9 cellular contexts compared by ENCODE assay signal in the genomic region with DNA sequence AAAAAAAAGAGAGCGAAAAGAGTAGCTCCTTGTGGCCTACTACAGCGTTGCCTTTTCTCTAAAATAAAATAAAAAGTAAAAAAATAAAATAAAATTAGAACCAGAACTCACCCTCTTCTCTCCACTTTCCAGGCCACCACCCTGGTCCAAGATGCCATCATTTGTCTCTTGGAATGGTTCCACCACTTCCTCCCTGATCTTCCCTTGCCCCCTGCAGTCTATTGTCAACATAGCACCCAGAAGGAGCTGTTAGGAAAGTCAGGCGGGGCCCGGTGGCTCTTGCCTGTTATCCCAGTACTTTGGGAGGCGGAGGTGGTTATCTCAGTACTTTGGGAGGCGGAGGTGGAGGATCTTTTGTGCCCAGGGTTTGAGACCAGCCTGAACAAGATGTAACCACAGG. TPM values are rescaled to one million over a fixed set of nuclear protein-coding genes. Genes with fewer than 3 reads are reported as not detected.
DNase-seq lines count a peak whose midpoint lies in the region; ATAC-seq and TF ChIP-seq lines count a peak whose summit lies in the region.
"Had no signal": no experiment of that assay in that cellular context is flagged by ENCODE, and none has a peak within 500 bp of the region (broad histone marks: within the 10 kb centered on the region; RNA-seq: fewer than 3 reads in every experiment).

No MANE protein-coding gene starts in this region.

- no peak overlapping the region for H4K91ac ChIP-seq in mesenchymal stem cell (ENCODE audit: low read length)

- H3K79me1 ChIP-seq in mesenchymal stem cell (replicated peaks; ENCODE audit: low read length, poor library complexity, severe bottlenecking): no peaks in the 10 kb centered on the region

- WGBS in mesenchymal stem cell: no CpG with 5 or more reads among the region's 6 CpGs
- 45 to 59% (median 49%) methylated on average over 6 of the region's 6 CpGs for WGBS in stomach, 5 donors

- no peak overlapping the region for H3K27ac ChIP-seq in mesenchymal stem cell (ENCODE audit: low read length, poor library complexity, severe bottlenecking)
- H3K27ac ChIP-seq in stomach: no peak overlapping the region

- H3K9me2 ChIP-seq in Loucy (replicated peaks; ENCODE audit: low read depth, low read length): no peaks in the 10 kb centered on the region

- no peak overlapping the region for H3K4me3 Mint-ChIP-seq in activated CD4-positive, alpha-beta memory T cell treated with anti-CD3 and anti-CD28 coated beads for 36 hours
- H3K4me3 Mint-ChIP-seq: dendritic cell treated with granulocyte-macrophage colony-stimulating factor and Interleukin-4, amounts not matched to agents 40 ng/mL and 50 ng/mL, for 4 days had no signal

- H2AFZ ChIP-seq in Loucy (ENCODE audit: low read length) (peak overlapping the region; percentile 91), mesenchymal stem cell (ENCODE audit: low read depth, low read length) (no peak overlapping the region)

- H3K27me3 ChIP-seq in Loucy (ENCODE audit: insufficient read depth, low read length, poor library complexity, severe bottlenecking) (no peaks in the 10 kb centered on the region), mesenchymal stem cell (ENCODE audit: control insufficient read depth in 1 of 2, insufficient read depth in 1 of 2, low read length in 2 of 2) (peaks cover 0 to 4% of the 10 kb centered on the region in 2 experiments), stomach (peaks cover 0 to 10% (median 3%) of the 10 kb centered on the region in 3 donors)

- H3K14ac ChIP-seq in mesenchymal stem cell (ENCODE audit: low read length in 2 of 2): no peak overlapping the region

- CTCF ChIA-PET in activated CD4-positive, alpha-beta memory T cell treated with anti-CD3 and anti-CD28 coated beads for 36 hours (lab: Charles Lee): interaction anchor here (0.6 to 3.0 kb wide), 16 partner anchors 9 to 98 kb away, joined by 3 to 24 read pairs (median 4); a partner anchor contains a TSS

- H3K9me3 Mint-ChIP-seq in activated CD4-positive, alpha-beta memory T cell treated with anti-CD3 and anti-CD28 coated beads for 36 hours: no peaks in the 10 kb centered on the region
- H3K9me3 Mint-ChIP-seq: dendritic cell treated with granulocyte-macrophage colony-stimulating factor and Interleukin-4, amounts not matched to agents 40 ng/mL and 50 ng/mL, for 4 days had no signal

- H3K4me3 ChIP-seq in Loucy (ENCODE audit: low read length, poor library complexity, severe bottlenecking): no peak overlapping the region
- no peak overlapping the region for H3K4me3 ChIP-seq in mesenchymal stem cell (ENCODE audit: insufficient read depth in 1 of 2, low read depth in 1 of 2, low read length in 2 of 2)
- H3K4me3 ChIP-seq in stomach: no peak overlapping the region

- H3K4me2 ChIP-seq in Loucy (ENCODE audit: low read depth, low read length, poor library complexity, severe bottlenecking) (no peak overlapping the region), mesenchymal stem cell (ENCODE audit: low read length, poor library complexity, severe bottlenecking) (no peak overlapping the region)

- no peak for ATAC-seq in HG03045 (IDR thresholded peaks at IDR 0.05; ENCODE audit: unreplicated experiment)
- ATAC-seq in HG03457 (IDR thresholded peaks at IDR 0.05; ENCODE audit: unreplicated experiment): no peak

- no peaks in the 10 kb centered on the region for H3K4me1 ChIP-seq in Loucy (ENCODE audit: insufficient read depth, low read length, poor library complexity, severe bottlenecking)
- no peaks in the 10 kb centered on the region for H3K4me1 ChIP-seq in mesenchymal stem cell (ENCODE audit: control insufficient read depth, insufficient read depth, low read depth, low read length)
- no peaks in the 10 kb centered on the region for H3K4me1 ChIP-seq in stomach

- peak; percentile 50 for TF ChIP-seq CTCF in Loucy (conservative IDR thresholded peaks at IDR 0.05; ENCODE audit: low read length)
- TF ChIP-seq CTCF in stomach (IDR thresholded peaks at IDR 0.05): no peak

- no peaks in the 10 kb centered on the region for H3K36me3 Mint-ChIP-seq in activated CD4-positive, alpha-beta memory T cell treated with anti-CD3 and anti-CD28 coated beads for 36 hours

- H3K27ac Mint-ChIP-seq in activated CD4-positive, alpha-beta memory T cell treated with anti-CD3 and anti-CD28 coated beads for 36 hours: no peak overlapping the region
- H3K27ac Mint-ChIP-seq: dendritic cell treated with granulocyte-macrophage colony-stimulating factor and Interleukin-4, amounts not matched to agents 40 ng/mL and 50 ng/mL, for 4 days had no signal

- no peaks in the 10 kb centered on the region for H3F3A ChIP-seq in Loucy (ENCODE audit: low read depth)

- no peak overlapping the region for H2BK15ac ChIP-seq in mesenchymal stem cell (ENCODE audit: low read depth, poor library complexity, severe bottlenecking)

- H3K9ac ChIP-seq in Loucy (ENCODE audit: low read depth, low read length, poor library complexity, severe bottlenecking) (no peak overlapping the region), mesenchymal stem cell (ENCODE audit: low read length) (no peak overlapping the region)

- H2AK5ac ChIP-seq in mesenchymal stem cell (ENCODE audit: low read length, severe bottlenecking): no peak overlapping the region

- H2BK120ac ChIP-seq in mesenchymal stem cell (ENCODE audit: low read depth, low read length): no peak overlapping the region

- intact Hi-C loops in activated CD4-positive, alpha-beta memory T cell treated with anti-CD3 and anti-CD28 coated beads for 36 hours (cut with micrococcal nuclease): loop anchor here (1.0 kb wide), 1 partner anchor 43 kb away; no protein-coding TSS in a partner anchor
- intact Hi-C loops in stomach (cut with DNase I; ENCODE audit: low total_unique reads): no loop called here

- no peak for TF ChIP-seq POLR2A in stomach (IDR thresholded peaks at IDR 0.05)

- H3K4me1 Mint-ChIP-seq in activated CD4-positive, alpha-beta memory T cell treated with anti-CD3 and anti-CD28 coated beads for 36 hours (ENCODE audit: low read depth): peaks cover 8% of the 10 kb centered on the region

- H3K9me3 ChIP-seq in Loucy (ENCODE audit: insufficient read depth, low read depth, low read length): no peaks in the 10 kb centered on the region
- no peaks in the 10 kb centered on the region for H3K9me3 ChIP-seq in mesenchymal stem cell (ENCODE audit: control insufficient read depth, low read length)
- H3K9me3 ChIP-seq in stomach: no peaks in the 10 kb centered on the region

- no peak overlapping the region for H3K23ac ChIP-seq in mesenchymal stem cell (ENCODE audit: low read length in 2 of 2)

- no peaks in the 10 kb centered on the region for H4K20me1 ChIP-seq in Loucy (ENCODE audit: insufficient read depth, low read length, poor library complexity, severe bottlenecking)

- no peak overlapping the region for H3K4ac ChIP-seq in mesenchymal stem cell (ENCODE audit: low read depth in 1 of 2, low read length in 2 of 2)

- POLR2A ChIA-PET in activated CD4-positive, alpha-beta memory T cell treated with anti-CD3 and anti-CD28 coated beads for 36 hours (lab: Charles Lee): no interaction called here

- no peak overlapping the region for H2BK12ac ChIP-seq in mesenchymal stem cell (ENCODE audit: low read length in 2 of 2)

- H4K8ac ChIP-seq in mesenchymal stem cell (ENCODE audit: low read length): no peak overlapping the region

- H3K36me3 ChIP-seq in Loucy (ENCODE audit: insufficient read depth, low read length) (no peaks in the 10 kb centered on the region), mesenchymal stem cell (ENCODE audit: control insufficient read depth in 1 of 2, insufficient read depth in 2 of 2, low read depth in 1 of 2, low read length in 2 of 2) (no peaks in the 10 kb centered on the region), stomach (no peaks in the 10 kb centered on the region)

- H3K79me2 ChIP-seq in Loucy (ENCODE audit: insufficient read depth, low read length): no peaks in the 10 kb centered on the region

- H3K18ac ChIP-seq in mesenchymal stem cell (ENCODE audit: low read depth in 1 of 2, low read length in 2 of 2): no peak overlapping the region

- DNase-seq in stimulated activated CD4-positive, alpha-beta T cell treated with anti-CD3 and anti-CD28 coated beads, Interleukin-15, amount 100 ng/mL, for 24 hours: peak; percentile 29
- DNase-seq in stimulated activated CD4-positive, alpha-beta T cell treated with anti-CD3 and anti-CD28 coated beads, Interleukin-12 subunit alpha, Interleukin-12 subunit beta, amount 100 ng/mL, for 4 hours: no peak
- peak; percentile 41 for DNase-seq in activated CD4-positive, alpha-beta memory T cell treated with anti-CD3 and anti-CD28 coated beads for 36 hours
- DNase-seq in mesenchymal stem cell: peak; percentile 54
- DNase-seq in stomach: no peak

- peaks cover 4% of the 10 kb centered on the region for H3K27me3 Mint-ChIP-seq in activated CD4-positive, alpha-beta memory T cell treated with anti-CD3 and anti-CD28 coated beads for 36 hours

- TF ChIP-seq EP300 in stomach (IDR thresholded peaks at IDR 0.05): no peak

- H2BK5ac ChIP-seq in mesenchymal stem cell (ENCODE audit: low read depth, low read length, poor library complexity, severe bottlenecking): no peak overlapping the region

RNA-seq across cellular contexts. Expression of a gene that starts 7.6 kb away (rescaled TPM):
- under 1 TPM; 0.19 to 0.21 TPM for total RNA-seq in activated CD4-positive, alpha-beta memory T cell treated with anti-CD3 and anti-CD28 coated beads for 36 hours
- not detected for polyA plus RNA-seq in mesenchymal stem cell (2013, experiment 1 of 2)
- polyA plus RNA-seq in mesenchymal stem cell (2013, experiment 2 of 2): 0.01 TPM
- total RNA-seq in stomach: under 1 TPM in 1 of 5 donors, not detected in 4; 0.37 TPM
- under 1 TPM in 2 of 3 donors, not detected in 1; 0.23 to 0.25 TPM for polyA plus RNA-seq in stomach

RNA-seq across cellular contexts. Expression of a gene that starts 18.4 kb away (rescaled TPM):
- 10 to 100 TPM; 31.7 to 44.4 TPM for total RNA-seq in activated CD4-positive, alpha-beta memory T cell treated with anti-CD3 and anti-CD28 coated beads for 36 hours
- polyA plus RNA-seq in mesenchymal stem cell (2013, experiment 1 of 2): 48.8 TPM
- polyA plus RNA-seq in mesenchymal stem cell (2013, experiment 2 of 2): 54.1 TPM
- total RNA-seq in stomach: 10 to 100 TPM in 3 of 5 donors, 1 to 10 TPM in 2; 4.1 to 78.4 (median 22.8) TPM
- 10 to 100 TPM; 41.4 to 49.7 (median 46.4) TPM for polyA plus RNA-seq in stomach

RNA-seq across cellular contexts. Expression of a gene that starts 31.0 kb away (rescaled TPM):
- total RNA-seq in activated CD4-positive, alpha-beta memory T cell treated with anti-CD3 and anti-CD28 coated beads for 36 hours: 10 to 100 TPM; 25.9 to 27.5 TPM
- polyA plus RNA-seq in mesenchymal stem cell (2013, experiment 1 of 2): 15.4 TPM
- 15.4 TPM for polyA plus RNA-seq in mesenchymal stem cell (2013, experiment 2 of 2)
- total RNA-seq in stomach: 100 to 1,000 TPM in 1 of 5 donors, 10 to 100 TPM in 4; 12.7 to 203 (median 40.3) TPM
- 10 to 100 TPM in 2 of 3 donors, 1 to 10 TPM in 1; 9.3 to 11.5 (median 10.7) TPM for polyA plus RNA-seq in stomach

RNA-seq across cellular contexts. Expression of a gene that starts 56.6 kb away (rescaled TPM):
- total RNA-seq in activated CD4-positive, alpha-beta memory T cell treated with anti-CD3 and anti-CD28 coated beads for 36 hours: 1 to 10 TPM in 1 of 2 experiments, under 1 TPM in 1; 0.99 to 1.2 TPM
- polyA plus RNA-seq in mesenchymal stem cell (2013, experiment 1 of 2): 1.0 TPM
- 1.00 TPM for polyA plus RNA-seq in mesenchymal stem cell (2013, experiment 2 of 2)
- total RNA-seq in stomach: 10 to 100 TPM in 2 of 5 donors, 1 to 10 TPM in 3; 3.8 to 30.9 (median 8.6) TPM
- 1 to 10 TPM; 1.6 to 2.6 (median 2.0) TPM for polyA plus RNA-seq in stomach

Comparison
In these comparisons a context has a peak if more than half of its experiments do, and no peak if none do; other contexts are left out.
1. DNase-seq: peak in stimulated activated CD4-positive, alpha-beta T cell treated with anti-CD3 and anti-CD28 coated beads, Interleukin-15, amount 100 ng/mL, for 24 hours (single experiment), activated CD4-positive, alpha-beta memory T cell treated with anti-CD3 and anti-CD28 coated beads for 36 hours (single experiment) and mesenchymal stem cell (single experiment); none in stimulated activated CD4-positive, alpha-beta T cell treated with anti-CD3 and anti-CD28 coated beads, Interleukin-12 subunit alpha, Interleukin-12 subunit beta, amount 100 ng/mL, for 4 hours (single experiment) and stomach (single experiment).